Comparison of ENCODE assay signal across 8 cellular contexts in the genomic region with DNA sequence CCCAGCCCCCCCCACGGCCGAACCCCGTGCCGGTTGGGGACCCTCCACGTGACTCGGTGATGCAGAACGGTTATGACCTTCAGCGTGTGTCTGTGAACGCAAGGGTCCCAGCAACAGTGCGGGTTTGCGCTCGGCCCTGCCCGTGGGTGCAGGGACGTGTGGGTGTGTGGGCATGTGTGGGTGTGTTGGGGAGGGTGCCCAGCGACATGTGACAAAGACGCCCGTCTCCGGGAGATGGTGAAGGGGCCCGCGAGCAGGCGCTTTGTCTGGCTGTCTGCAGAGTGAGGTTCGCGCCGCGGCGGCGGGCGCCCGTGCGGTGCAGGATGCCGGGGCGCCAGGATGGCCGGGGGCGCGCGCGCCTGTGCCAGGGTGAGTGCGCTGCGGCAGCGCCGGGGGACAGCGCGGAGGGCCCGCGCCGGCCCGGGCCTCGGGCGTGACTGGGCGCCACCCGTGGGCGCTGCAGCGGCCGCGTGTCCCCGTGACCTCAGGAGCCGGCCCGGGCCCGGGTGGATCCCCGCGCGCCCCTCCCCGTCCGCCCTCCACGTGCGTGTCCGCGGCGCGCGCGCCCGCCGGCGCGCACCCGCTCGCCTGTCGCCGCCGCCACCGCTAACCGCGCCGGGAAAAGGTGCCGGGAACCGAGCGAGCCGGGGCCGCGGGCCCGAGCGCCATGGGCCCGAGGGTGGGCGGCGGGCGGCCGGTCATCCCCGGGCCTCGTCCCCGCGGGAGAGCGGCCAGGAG. TPM values are rescaled to one million over a fixed set of nuclear protein-coding genes. Genes with fewer than 3 reads are reported as not detected.
DNase-seq lines count a peak whose midpoint lies in the region; ATAC-seq, FAIRE-seq and TF ChIP-seq lines count a peak whose summit lies in the region.

A gene (plus strand): TSS at position 569 of the 738 bp plus-strand sequence. CDS start 681 bp downstream, outside the sequence.

- H3K27ac Mint-ChIP-seq in T-helper 1 cell treated with Interleukin-12 subunit alpha and Interleukin-12 subunit beta and Interleukin-4 antibody, amounts not matched to agents 30 μg/mL and 1 μg/mL, for 36 hours: peak within 1 kb of the TSS; percentile 88

- peak within 1 kb of the TSS; percentile 79 for H3K4me3 ChIP-seq in coronary artery

- H3K27me3 Mint-ChIP-seq in T-helper 1 cell treated with Interleukin-12 subunit alpha and Interleukin-12 subunit beta and Interleukin-4 antibody, amounts not matched to agents 30 μg/mL and 1 μg/mL, for 36 hours (ENCODE audit: low read depth): no peaks in the 10 kb centered on the region

- H3K9me3 Mint-ChIP-seq in T-helper 1 cell treated with Interleukin-12 subunit alpha and Interleukin-12 subunit beta and Interleukin-4 antibody, amounts not matched to agents 30 μg/mL and 1 μg/mL, for 36 hours: no peaks in the 10 kb centered on the region

- H3K27ac ChIP-seq in coronary artery: peak within 1 kb of the TSS; percentile 90 to 92

- H3K4me1 Mint-ChIP-seq in T-helper 1 cell treated with Interleukin-12 subunit alpha and Interleukin-12 subunit beta and Interleukin-4 antibody, amounts not matched to agents 30 μg/mL and 1 μg/mL, for 36 hours (ENCODE audit: low read depth): peaks cover 16% of the 10 kb centered on the region

- TF ChIP-seq CTCF in D721Med (IDR thresholded peaks at IDR 0.05; ENCODE audit: insufficient read depth, missing control alignments) (no peak), coronary artery (IDR thresholded peaks at IDR 0.05) (no peak)

- peak; percentile 33 for ATAC-seq in GM19397 (IDR thresholded peaks at IDR 0.05; ENCODE audit: unreplicated experiment)
- ATAC-seq in HG03520 (IDR thresholded peaks at IDR 0.05; ENCODE audit: unreplicated experiment): peak; percentile 21
- peak; percentile 31 for ATAC-seq in left lobe of liver

- H3K4me3 Mint-ChIP-seq in T-helper 1 cell treated with Interleukin-12 subunit alpha and Interleukin-12 subunit beta and Interleukin-4 antibody, amounts not matched to agents 30 μg/mL and 1 μg/mL, for 36 hours: peak within 1 kb of the TSS; percentile 89

- FAIRE-seq in D721Med (lab: Jason Lieb, UNC): no peak

- peak; percentile 79 for DNase-seq in D721Med (ENCODE audit: insufficient read length, low spot score)
- DNase-seq in coronary artery (ENCODE audit: low spot score): no peak
- DNase-seq in left lobe of liver (ENCODE audit: low spot score): no peak
- DNase-seq in stimulated activated CD8-positive, alpha-beta memory T cell treated with anti-CD3 and anti-CD28 coated beads, Interleukin-4, amount 100 ng/mL, for 4 hours (ENCODE audit: low read depth in 2 of 2, low spot score in 1 of 2): peak; percentile 37 to 56
- DNase-seq in Kasumi-1 (lab: John Stamatoyannopoulos, UW): no peak

- H3K36me3 Mint-ChIP-seq in T-helper 1 cell treated with Interleukin-12 subunit alpha and Interleukin-12 subunit beta and Interleukin-4 antibody, amounts not matched to agents 30 μg/mL and 1 μg/mL, for 36 hours (ENCODE audit: low read depth): no peaks in the 10 kb centered on the region

RNA-seq across cellular contexts. Expression of the gene that starts here (rescaled TPM):
- total RNA-seq in left lobe of liver: 1.1 TPM

Comparison
In these comparisons a context has a peak if more than half of its experiments do, and no peak if none do; other contexts are left out.
1. DNase-seq: peak in D721Med (single experiment) and stimulated activated CD8-positive, alpha-beta memory T cell treated with anti-CD3 and anti-CD28 coated beads, Interleukin-4, amount 100 ng/mL, for 4 hours (2 of 2); none in coronary artery (single experiment), left lobe of liver (single experiment) and Kasumi-1 (0 of 2).
2. Peak in every context shown above with its lines, with median percentiles within 50 percentile points of each other: ATAC-seq.